Comparison of ENCODE assay signal across 17 cellular contexts in genomic region chr14:79544671-79545070, GRCh38.
DNase-seq lines count a peak whose midpoint lies in the region; ATAC-seq, FAIRE-seq and TF ChIP-seq lines count a peak whose summit lies in the region.
"Had no signal": no experiment of that assay in that cellular context is flagged by ENCODE, and none has a peak within 500 bp of the region (broad histone marks: within the 10 kb centered on the region; RNA-seq: fewer than 3 reads in every experiment).

No MANE protein-coding gene starts in this region.

- peak overlapping the region; percentile 88 for H3K27ac ChIP-seq in astrocyte (ENCODE audit: low read depth, low read length)
- H3K27ac ChIP-seq: neural progenitor cell, tibial artery had no signal

- H3K79me2 ChIP-seq in astrocyte (ENCODE audit: insufficient read depth, low read length): no peaks in the 10 kb centered on the region

- no peak for TF ChIP-seq CTCF in AG04449 (IDR thresholded peaks at IDR 0.05; ENCODE audit: insufficient read depth, low read length, missing control alignments)
- TF ChIP-seq CTCF in astrocyte (IDR thresholded peaks at IDR 0.05; ENCODE audit: insufficient read depth, low read depth, low read length): no peak
- TF ChIP-seq CTCF in natural killer cell (IDR thresholded peaks at IDR 0.05): no peak

- no peaks in the 10 kb centered on the region for H3K36me3 Mint-ChIP-seq in astrocyte (ENCODE audit: low read depth, unreplicated experiment)
- H3K36me3 Mint-ChIP-seq in natural killer cell: no peaks in the 10 kb centered on the region
- H3K36me3 Mint-ChIP-seq: activated naive CD8-positive, alpha-beta T cell; neural progenitor cell; stimulated activated naive B cell treated with anti-CD40 and anti-IgM and Interleukin-4, amounts not matched to agents 10 μg/mL and 1 μg/mL and 100 μg/mL, for 72 hours had no signal

- H3K4me1 Mint-ChIP-seq in astrocyte (ENCODE audit: low read depth, unreplicated experiment) (peaks cover 28% of the 10 kb centered on the region), natural killer cell (no peaks in the 10 kb centered on the region)
- H3K4me1 Mint-ChIP-seq: stimulated activated naive B cell treated with anti-CD40 and anti-IgM and Interleukin-4, amounts not matched to agents 10 μg/mL and 1 μg/mL and 100 μg/mL, for 72 hours had no signal

- H3K27ac Mint-ChIP-seq in astrocyte (ENCODE audit: unreplicated experiment): no peak overlapping the region
- no peak overlapping the region for H3K27ac Mint-ChIP-seq in natural killer cell
- H3K27ac Mint-ChIP-seq: activated CD8-positive, alpha-beta T cell treated with anti-CD3 and anti-CD28 coated beads for 36 hours; activated naive CD8-positive, alpha-beta T cell; neural progenitor cell; stimulated activated naive B cell treated with anti-CD40 and anti-IgM and Interleukin-4, amounts not matched to agents 10 μg/mL and 1 μg/mL and 100 μg/mL, for 72 hours had no signal

- peak overlapping the region; percentile 69 for H3K9ac ChIP-seq in astrocyte (ENCODE audit: low read length)
- H3K9ac ChIP-seq: neural progenitor cell had no signal

- H3K9me3 Mint-ChIP-seq in astrocyte (ENCODE audit: unreplicated experiment) (peaks cover 7% of the 10 kb centered on the region), natural killer cell (peaks cover 14 to 16% of the 10 kb centered on the region in 2 donors)
- H3K9me3 Mint-ChIP-seq: neural progenitor cell had no signal

- DNase-seq in AG04449 (ENCODE audit: low read depth, low spot score) (peak; percentile 86), G401 (ENCODE audit: low spot score) (peak; percentile 86), astrocyte (ENCODE audit: low read depth) (peak; percentile 98), kidney glomerular epithelial cell (lab: John Stamatoyannopoulos, UW) (peak; percentile 25), natural killer cell (no peak), islet precursor cell (no peak)
- DNase-seq: activated CD4-positive, CD25-positive, alpha-beta regulatory T cell; central memory CD4-positive, alpha-beta T cell; left colon; NCI-H748 treated with DMSO at 0.1 percent for 48 hours; stimulated activated naive B cell treated with anti-CD40 and anti-IgM and Interleukin-4, amounts not matched to agents 10 μg/mL and 1 μg/mL and 100 μg/mL, for 72 hours; tibial artery had no signal

- H3K27me3 Mint-ChIP-seq in astrocyte (ENCODE audit: low read depth, unreplicated experiment) (no peaks in the 10 kb centered on the region), natural killer cell (ENCODE audit: low read depth in 2 of 2) (no peaks in the 10 kb centered on the region)
- H3K27me3 Mint-ChIP-seq: activated CD8-positive, alpha-beta T cell treated with anti-CD3 and anti-CD28 coated beads for 36 hours; activated naive CD8-positive, alpha-beta T cell; stimulated activated naive B cell treated with anti-CD40 and anti-IgM and Interleukin-4, amounts not matched to agents 10 μg/mL and 1 μg/mL and 100 μg/mL, for 72 hours had no signal

- H3K4me3 ChIP-seq in AG04449 (ENCODE audit: low read depth, low read length) (no peak overlapping the region), astrocyte (ENCODE audit: insufficient read depth, low read depth, low read length) (no peak overlapping the region)
- H3K4me3 ChIP-seq: neural progenitor cell, tibial artery had no signal

- intact Hi-C loops in natural killer cell (cut with micrococcal nuclease): no loop called here

- peak overlapping the region; percentile 57 for H3K4me2 ChIP-seq in astrocyte (ENCODE audit: low read length)
- H3K4me2 ChIP-seq: neural progenitor cell had no signal

- CTCF ChIA-PET in AG04449 (lab: Yijun Ruan, JAX): interaction anchor here (0.7 to 3.1 kb wide), 18 partner anchors 8 to 643 kb away, joined by 3 to 29 read pairs (median 3); no protein-coding TSS in a partner anchor

- no peak overlapping the region for H2AFZ ChIP-seq in astrocyte (ENCODE audit: low read depth, low read length)
- H2AFZ ChIP-seq: neural progenitor cell had no signal

- ATAC-seq in HG03354 (IDR thresholded peaks at IDR 0.05; ENCODE audit: poor library complexity, severe bottlenecking, unreplicated experiment): no peak
- no peak for ATAC-seq in HG02588 (IDR thresholded peaks at IDR 0.05; ENCODE audit: unreplicated experiment)
- ATAC-seq in natural killer cell: no peak
- ATAC-seq: activated CD8-positive, alpha-beta T cell treated with anti-CD3 and anti-CD28 coated beads for 36 hours; left colon; stimulated activated naive B cell treated with anti-CD40 and anti-IgM and Interleukin-4, amounts not matched to agents 10 μg/mL and 1 μg/mL and 100 μg/mL, for 72 hours had no signal

- no peaks in the 10 kb centered on the region for H3K9me3 ChIP-seq in astrocyte (ENCODE audit: insufficient read depth, low read depth, low read length)
- H3K9me3 ChIP-seq: tibial artery had no signal

- no peaks in the 10 kb centered on the region for H4K20me1 ChIP-seq in astrocyte (ENCODE audit: insufficient read depth, low read length)

- no peaks in the 10 kb centered on the region for H3K36me3 ChIP-seq in astrocyte (ENCODE audit: insufficient read depth, low read length)
- H3K36me3 ChIP-seq: neural progenitor cell, tibial artery had no signal

- H3K4me3 Mint-ChIP-seq in astrocyte (ENCODE audit: unreplicated experiment) (no peak overlapping the region), natural killer cell (no peak overlapping the region)
- H3K4me3 Mint-ChIP-seq: activated CD8-positive, alpha-beta T cell treated with anti-CD3 and anti-CD28 coated beads for 36 hours; activated naive CD8-positive, alpha-beta T cell; neural progenitor cell; stimulated activated naive B cell treated with anti-CD40 and anti-IgM and Interleukin-4, amounts not matched to agents 10 μg/mL and 1 μg/mL and 100 μg/mL, for 72 hours had no signal

- H3K4me1 ChIP-seq in astrocyte (ENCODE audit: insufficient read depth, low read length): peaks cover 21% of the 10 kb centered on the region

- POLR2A ChIA-PET in AG04449 (lab: Yijun Ruan, JAX): interaction anchor here (0.5 to 1.4 kb wide), 3 partner anchors 40 to 1933 kb away, joined by 3 to 6 read pairs (median 3); no protein-coding TSS in a partner anchor

- no peaks in the 10 kb centered on the region for H3K27me3 ChIP-seq in astrocyte (ENCODE audit: insufficient read depth, low read length)
- H3K27me3 ChIP-seq: neural progenitor cell, tibial artery had no signal

- no peak for FAIRE-seq in astrocyte (lab: Jason Lieb, UNC)

- in situ Hi-C loops in G401 (cut with HindIII; ENCODE audit: low sequenced_read_pairs): no loop called here

Comparison
In these comparisons a context has a peak if more than half of its experiments do, and no peak if none do; other contexts are left out.
1. DNase-seq: peak in AG04449 (single experiment), G401 (single experiment), astrocyte (single experiment) and kidney glomerular epithelial cell (single experiment); none in natural killer cell (single experiment) and islet precursor cell (single experiment).